In the genomic region with DNA sequence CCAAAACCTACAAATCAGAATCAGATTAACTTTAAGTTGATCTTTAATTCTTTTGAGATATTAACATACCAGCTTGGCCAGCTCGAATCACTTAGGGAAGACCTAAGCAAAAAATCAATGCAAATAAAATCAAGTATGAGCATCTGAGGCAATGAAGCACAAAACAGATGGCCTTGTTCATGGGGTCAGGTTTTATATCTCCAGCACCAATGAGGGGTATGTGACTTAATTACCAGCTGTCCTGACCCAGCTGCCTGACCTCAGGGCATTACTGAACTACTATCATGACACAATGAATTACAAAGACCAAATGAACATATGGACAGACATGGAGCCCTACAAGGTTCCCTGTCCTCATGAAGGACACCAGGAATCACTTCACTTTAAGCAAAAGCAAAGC, we compare ENCODE assay signal across 21 cellular contexts.
DNase-seq lines count a peak whose midpoint lies in the region; ATAC-seq, FAIRE-seq and TF ChIP-seq lines count a peak whose summit lies in the region.
"Had no signal": no experiment of that assay in that cellular context is flagged by ENCODE, and none has a peak within 500 bp of the region (broad histone marks: within the 10 kb centered on the region; RNA-seq: fewer than 3 reads in every experiment).

No MANE protein-coding gene starts in this region.

- ATAC-seq in GM19324 (IDR thresholded peaks at IDR 0.05; ENCODE audit: low FRiP score, unreplicated experiment) (no peak), HG03139 (IDR thresholded peaks at IDR 0.05; ENCODE audit: unreplicated experiment) (no peak)
- ATAC-seq: body of pancreas, left ventricle myocardium superior had no signal

- TF ChIP-seq CTCF in choroid plexus epithelial cell (conservative IDR thresholded peaks at IDR 0.05; ENCODE audit: low read depth, low read length) = no peak

- peak; percentile 63 for FAIRE-seq in GM19239 (lab: Jason Lieb, UNC)
- FAIRE-seq: urothelium cell line had no signal

- no peak overlapping the region for H3K4me3 ChIP-seq in choroid plexus epithelial cell (ENCODE audit: low read depth, low read length)
- H3K4me3 ChIP-seq: body of pancreas, HAP-1, hepatocyte had no signal

- DNase-seq in GM19239 (ENCODE audit: insufficient read length, low spot score) (no peak), NCI-H82 treated with DMSO at 0.1 percent for 48 hours (lab: John Stamatoyannopoulos, UW; ENCODE audit: unreplicated experiment) (peak; percentile 89), choroid plexus epithelial cell (ENCODE audit: low read depth) (peak; percentile 43), retina (peak; percentile 56), UCSD-AML1 (lab: John Stamatoyannopoulos, UW; ENCODE audit: unreplicated experiment) (no peak)
- DNase-seq: activated CD4-positive, alpha-beta memory T cell treated with anti-CD3 and anti-CD28 coated beads, Interleukin-2, amount 10 ng/mL, durations not matched to agents 7 days and 5 days; activated gamma-delta T cell treated with Interleukin-2 at 50 U/mL for 16 hours; body of pancreas; CD4-positive, alpha-beta T cell; effector CD8-positive, alpha-beta T cell; foreskin melanocyte; left ventricle myocardium superior; NCI-H2029 treated with DMSO at 0.1 percent for 48 hours; NCI-H446 treated with DMSO at 0.1 percent for 48 hours; RPMI8226; T-helper 9 cell had no signal

Comparison
In these comparisons a context has a peak if more than half of its experiments do, and no peak if none do; other contexts are left out.
1. DNase-seq: peak in NCI-H82 treated with DMSO at 0.1 percent for 48 hours (single experiment), choroid plexus epithelial cell (single experiment) and retina (single experiment); none in GM19239 (single experiment) and UCSD-AML1 (single experiment).